In the genomic region with DNA sequence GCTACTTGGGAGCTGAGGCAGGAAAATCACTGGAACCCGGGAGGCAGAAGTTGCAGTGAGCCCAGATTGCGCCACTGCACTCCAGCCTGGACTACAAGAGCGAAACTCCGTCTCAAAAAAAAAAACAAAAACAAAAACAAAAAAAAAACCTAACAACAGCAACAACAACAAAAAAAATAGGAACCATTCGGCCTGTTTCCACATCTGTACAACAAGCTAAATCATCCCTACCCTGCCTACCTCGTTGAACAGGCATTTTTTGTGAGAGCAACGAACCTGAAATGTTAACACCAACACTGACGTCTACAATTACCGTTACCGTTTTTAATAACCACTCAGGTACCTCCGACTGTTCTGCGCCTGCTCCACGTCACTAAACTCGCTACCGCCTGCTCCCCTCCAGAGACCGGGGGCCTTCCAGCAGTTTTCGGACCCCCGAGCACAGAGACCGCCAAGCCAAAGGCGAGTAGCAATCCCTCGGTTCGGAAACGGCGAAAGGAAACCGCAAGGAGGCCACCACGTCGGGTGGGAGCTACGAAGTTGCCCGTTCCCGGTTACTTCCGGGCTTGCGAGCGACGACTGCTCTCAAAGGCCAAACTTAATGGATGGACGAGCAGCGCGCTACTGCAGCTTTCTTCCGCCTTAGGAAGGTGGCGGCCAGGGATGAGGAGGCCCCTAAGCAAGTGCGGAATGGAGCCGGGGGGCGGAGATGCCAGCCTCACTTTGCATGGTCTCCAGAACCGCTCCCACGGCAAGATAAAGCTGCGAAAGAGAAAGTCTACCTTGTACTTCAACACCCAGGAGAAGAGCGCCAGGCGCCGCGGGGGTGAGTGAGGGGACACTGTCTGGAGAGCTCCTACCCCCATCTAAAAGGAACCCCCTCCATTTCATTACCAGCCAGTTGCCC, we compare ENCODE assay signal across 1 cellular context.
TF ChIP-seq lines count a peak whose summit lies in the region.

PIGB (plus strand) TSS at position 635 of the 907 bp plus-strand sequence; CDS start at position 664, 29 bp downstream.
PIGBOS1 (minus strand) TSS at position 536 of the 907 bp plus-strand sequence. CDS start 1,331 bp downstream, outside the sequence.

TF ChIP-seq in HepG2, 621 proteins besides CTCF, POLR2A, EP300 and RAD21 (continued from another document and continues in another):
- TF ChIP-seq ETS1 (CRISPR knock-in tag; IDR thresholded peaks at IDR 0.05): no peak
- peak; percentile 72 for TF ChIP-seq ZKSCAN8 (CRISPR knock-in tag; IDR thresholded peaks at IDR 0.05; ENCODE audit: borderline replicate concordance)
- 0 out of 2 replicates have a peak, but pooled peaks have one; percentile 71 for TF ChIP-seq ZNF772 (CRISPR knock-in tag; IDR thresholded peaks at IDR 0.05)
- TF ChIP-seq ZNF501 (CRISPR knock-in tag; IDR thresholded peaks at IDR 0.05): peak; percentile 79
- TF ChIP-seq KDM6A (CRISPR knock-in tag; IDR thresholded peaks at IDR 0.05; ENCODE audit: low read depth): no peak
- peak; percentile 99 for TF ChIP-seq SNAPC4 (CRISPR knock-in tag; IDR thresholded peaks at IDR 0.05)
- peak; percentile 91 for TF ChIP-seq ZNF574 (CRISPR knock-in tag; IDR thresholded peaks at IDR 0.05)
- TF ChIP-seq, protein P1, sequence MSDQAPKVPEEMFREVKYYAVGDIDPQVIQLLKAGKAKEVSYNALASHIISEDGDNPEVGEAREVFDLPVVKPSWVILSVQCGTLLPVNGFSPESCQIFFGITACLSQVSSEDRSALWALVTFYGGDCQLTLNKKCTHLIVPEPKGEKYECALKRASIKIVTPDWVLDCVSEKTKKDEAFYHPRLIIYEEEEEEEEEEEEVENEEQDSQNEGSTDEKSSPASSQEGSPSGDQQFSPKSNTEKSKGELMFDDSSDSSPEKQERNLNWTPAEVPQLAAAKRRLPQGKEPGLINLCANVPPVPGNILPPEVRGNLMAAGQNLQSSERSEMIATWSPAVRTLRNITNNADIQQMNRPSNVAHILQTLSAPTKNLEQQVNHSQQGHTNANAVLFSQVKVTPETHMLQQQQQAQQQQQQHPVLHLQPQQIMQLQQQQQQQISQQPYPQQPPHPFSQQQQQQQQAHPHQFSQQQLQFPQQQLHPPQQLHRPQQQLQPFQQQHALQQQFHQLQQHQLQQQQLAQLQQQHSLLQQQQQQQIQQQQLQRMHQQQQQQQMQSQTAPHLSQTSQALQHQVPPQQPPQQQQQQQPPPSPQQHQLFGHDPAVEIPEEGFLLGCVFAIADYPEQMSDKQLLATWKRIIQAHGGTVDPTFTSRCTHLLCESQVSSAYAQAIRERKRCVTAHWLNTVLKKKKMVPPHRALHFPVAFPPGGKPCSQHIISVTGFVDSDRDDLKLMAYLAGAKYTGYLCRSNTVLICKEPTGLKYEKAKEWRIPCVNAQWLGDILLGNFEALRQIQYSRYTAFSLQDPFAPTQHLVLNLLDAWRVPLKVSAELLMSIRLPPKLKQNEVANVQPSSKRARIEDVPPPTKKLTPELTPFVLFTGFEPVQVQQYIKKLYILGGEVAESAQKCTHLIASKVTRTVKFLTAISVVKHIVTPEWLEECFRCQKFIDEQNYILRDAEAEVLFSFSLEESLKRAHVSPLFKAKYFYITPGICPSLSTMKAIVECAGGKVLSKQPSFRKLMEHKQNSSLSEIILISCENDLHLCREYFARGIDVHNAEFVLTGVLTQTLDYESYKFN (CRISPR knock-in tag; conservative IDR thresholded peaks at IDR 0.05): peak; percentile 49; the same call in 1 of the 2 replicates
- TF ChIP-seq ELF3 (CRISPR knock-in tag; IDR thresholded peaks at IDR 0.05): peak; percentile 99
- TF ChIP-seq, protein P2, sequence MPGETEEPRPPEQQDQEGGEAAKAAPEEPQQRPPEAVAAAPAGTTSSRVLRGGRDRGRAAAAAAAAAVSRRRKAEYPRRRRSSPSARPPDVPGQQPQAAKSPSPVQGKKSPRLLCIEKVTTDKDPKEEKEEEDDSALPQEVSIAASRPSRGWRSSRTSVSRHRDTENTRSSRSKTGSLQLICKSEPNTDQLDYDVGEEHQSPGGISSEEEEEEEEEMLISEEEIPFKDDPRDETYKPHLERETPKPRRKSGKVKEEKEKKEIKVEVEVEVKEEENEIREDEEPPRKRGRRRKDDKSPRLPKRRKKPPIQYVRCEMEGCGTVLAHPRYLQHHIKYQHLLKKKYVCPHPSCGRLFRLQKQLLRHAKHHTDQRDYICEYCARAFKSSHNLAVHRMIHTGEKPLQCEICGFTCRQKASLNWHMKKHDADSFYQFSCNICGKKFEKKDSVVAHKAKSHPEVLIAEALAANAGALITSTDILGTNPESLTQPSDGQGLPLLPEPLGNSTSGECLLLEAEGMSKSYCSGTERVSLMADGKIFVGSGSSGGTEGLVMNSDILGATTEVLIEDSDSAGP (CRISPR knock-in tag; IDR thresholded peaks at IDR 0.05; ENCODE audit: borderline replicate concordance): peak; percentile 83
- TF ChIP-seq ZNF598 (CRISPR knock-in tag; IDR thresholded peaks at IDR 0.05; ENCODE audit: borderline replicate concordance): peak; percentile 54; the same call in 1 of the 2 replicates
- TF ChIP-seq ZNF775 (CRISPR knock-in tag; IDR thresholded peaks at IDR 0.05; ENCODE audit: borderline replicate concordance): peak; percentile 60; the same call in 1 of the 2 replicates
- TF ChIP-seq ZFP82 (CRISPR knock-in tag; IDR thresholded peaks at IDR 0.05; ENCODE audit: borderline replicate concordance): no peak
- peak; percentile 72; the same call in 1 of the 2 replicates for TF ChIP-seq ZNF780A (CRISPR knock-in tag; IDR thresholded peaks at IDR 0.05)
- no peak for TF ChIP-seq TOPORS (CRISPR knock-in tag; IDR thresholded peaks at IDR 0.05)
- no peak for TF ChIP-seq ZNF672 (CRISPR knock-in tag; IDR thresholded peaks at IDR 0.05)
- peak; percentile 97 for TF ChIP-seq KDM2A (CRISPR knock-in tag; IDR thresholded peaks at IDR 0.05; ENCODE audit: borderline replicate concordance, low read depth)
- no peak for TF ChIP-seq TEAD2 (CRISPR knock-in tag; IDR thresholded peaks at IDR 0.05)
- TF ChIP-seq ZNF646 (CRISPR knock-in tag; IDR thresholded peaks at IDR 0.05): peak; percentile 49; the same call in 1 of the 2 replicates
- TF ChIP-seq ZNF337 (CRISPR knock-in tag; IDR thresholded peaks at IDR 0.05; ENCODE audit: borderline replicate concordance, low read depth): 0 out of 2 replicates have a peak, but pooled peaks have one; percentile 42
- peak; percentile 82 for TF ChIP-seq HNRNPLL (IDR thresholded peaks at IDR 0.05; ENCODE audit: low read depth, low read length, poor library complexity, severe bottlenecking)
- peak; percentile 73 for TF ChIP-seq GATAD2A (CRISPR knock-in tag; IDR thresholded peaks at IDR 0.05)
- peak; percentile 44; the same call in 1 of the 2 replicates for TF ChIP-seq SOX5 (CRISPR knock-in tag; IDR thresholded peaks at IDR 0.05; ENCODE audit: borderline replicate concordance)
- TF ChIP-seq ZNF12 (CRISPR knock-in tag; IDR thresholded peaks at IDR 0.05): 0 out of 2 replicates have a peak, but pooled peaks have one; percentile 47
- TF ChIP-seq ZNF160 (CRISPR knock-in tag; IDR thresholded peaks at IDR 0.05): peak; percentile 82
